In the genomic region with DNA sequence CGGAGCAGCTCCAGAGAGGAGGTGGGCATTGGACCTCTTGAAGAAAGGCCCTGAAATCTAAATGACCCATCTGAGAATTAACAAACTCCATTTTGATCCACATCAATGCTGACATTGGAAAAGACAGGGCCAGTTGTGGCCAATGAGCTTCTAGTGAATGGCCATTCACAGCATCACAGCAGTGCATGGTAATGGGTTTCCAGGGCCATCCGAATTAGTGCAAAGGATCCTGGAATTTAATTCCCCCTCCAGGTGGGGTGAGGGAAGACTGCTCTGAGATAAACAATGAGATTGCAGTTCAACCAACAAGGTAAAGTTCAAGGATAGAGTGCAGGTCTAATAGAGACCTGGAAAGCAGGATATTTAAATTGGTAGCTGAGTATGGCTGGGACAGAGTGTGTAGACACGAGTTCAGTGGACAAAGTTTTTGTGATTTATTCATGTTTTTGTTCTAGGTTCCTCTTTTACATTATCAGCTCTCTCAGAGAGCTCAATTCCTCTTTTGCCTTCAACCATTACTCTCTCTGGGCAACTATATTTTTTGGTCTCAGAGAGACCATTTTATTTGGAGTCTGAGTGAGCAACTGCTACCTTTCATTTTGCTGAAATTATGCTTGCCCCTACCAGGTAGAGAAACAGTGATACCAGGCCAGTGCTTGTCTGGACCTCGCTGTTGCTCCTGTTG, we compare ENCODE assay signal across 19 cellular contexts. TPM values are rescaled to one million over a fixed set of nuclear protein-coding genes. Genes with fewer than 3 reads are reported as not detected.
"Had no signal": no experiment of that assay in that cellular context is flagged by ENCODE, and none has a peak within 500 bp of the region (broad histone marks: within the 10 kb centered on the region; RNA-seq: fewer than 3 reads in every experiment).

No MANE protein-coding gene starts in this region.

- H3K4me3 Mint-ChIP-seq: activated CD4-positive, alpha-beta memory T cell treated with anti-CD3 and anti-CD28 coated beads, Interleukin-2, amount 10 ng/mL, durations not matched to agents 7 days and 5 days; activated T-cell treated with anti-CD3 and anti-CD28 coated beads, Interleukin-2, amount 50 U/mL, for 24 hours; nephron progenitor cell; stimulated activated naive CD8-positive, alpha-beta T cell treated with anti-CD3 and anti-CD28 coated beads, Interleukin-15, amount 100 ng/mL, for 72 hours; type B pancreatic cell had no signal

- H3K27ac Mint-ChIP-seq: activated CD4-positive, alpha-beta memory T cell treated with anti-CD3 and anti-CD28 coated beads, Interleukin-2, amount 10 ng/mL, durations not matched to agents 7 days and 5 days; activated T-cell treated with anti-CD3 and anti-CD28 coated beads, Interleukin-2, amount 50 U/mL, for 24 hours; nephron progenitor cell; stimulated activated naive CD8-positive, alpha-beta T cell treated with anti-CD3 and anti-CD28 coated beads, Interleukin-15, amount 100 ng/mL, for 72 hours; type B pancreatic cell had no signal

- H3K36me3 Mint-ChIP-seq: type B pancreatic cell had no signal

- H3K4me2 ChIP-seq: smooth muscle cell had no signal

- FAIRE-seq: astrocyte, bronchial epithelial cell, frontal cortex had no signal

- DNase-seq: activated CD4-positive, alpha-beta memory T cell treated with anti-CD3 and anti-CD28 coated beads, Interleukin-2, amount 10 ng/mL, durations not matched to agents 7 days and 5 days; activated naive CD4-positive, alpha-beta T cell treated with anti-CD3 and anti-CD28 coated beads, Interleukin-2, amount 50 U/mL, for 16 hours; activated T-cell treated with anti-CD3 and anti-CD28 coated beads, Interleukin-2, amount 50 U/mL, for 24 hours; head of caudate nucleus; nephron progenitor cell; occipital lobe; right cardiac atrium; stimulated activated CD4-positive, alpha-beta T cell treated with anti-CD3 and anti-CD28 coated beads, Interleukin-4, amount 100 ng/mL, for 4 hours; stimulated activated CD8-positive, alpha-beta memory T cell treated with anti-CD3 and anti-CD28 coated beads, Interleukin-4, amount 100 ng/mL, for 48 hours; stimulated activated naive CD8-positive, alpha-beta T cell treated with anti-CD3 and anti-CD28 coated beads, Interleukin-15, amount 100 ng/mL, for 72 hours had no signal

- H3K36me3 ChIP-seq: prostate gland had no signal

- H3K9me3 Mint-ChIP-seq: activated CD4-positive, alpha-beta memory T cell treated with anti-CD3 and anti-CD28 coated beads, Interleukin-2, amount 10 ng/mL, durations not matched to agents 7 days and 5 days; activated T-cell treated with anti-CD3 and anti-CD28 coated beads, Interleukin-2, amount 50 U/mL, for 24 hours; nephron progenitor cell; stimulated activated naive CD8-positive, alpha-beta T cell treated with anti-CD3 and anti-CD28 coated beads, Interleukin-15, amount 100 ng/mL, for 72 hours; type B pancreatic cell had no signal

- H3K27ac ChIP-seq: epithelial cell of prostate, prostate gland had no signal

- ATAC-seq: right cardiac atrium; stimulated activated naive CD8-positive, alpha-beta T cell treated with anti-CD3 and anti-CD28 coated beads, Interleukin-15, amount 100 ng/mL, for 72 hours had no signal

- H3K4me3 ChIP-seq: prostate gland, smooth muscle cell had no signal

- H3K4me1 ChIP-seq: prostate gland had no signal

- H3K9me3 ChIP-seq: prostate gland had no signal

RNA-seq across cellular contexts. Expression of a gene that starts 5.0 kb away (rescaled TPM):
- total RNA-seq: activated CD4-positive, alpha-beta memory T cell treated with anti-CD3 and anti-CD28 coated beads, Interleukin-2, amount 10 ng/mL, durations not matched to agents 7 days and 5 days; astrocyte; bronchial epithelial cell; dermis microvascular lymphatic vessel endothelial cell; T-helper 2 cell treated with Interferon-gamma antibody and Interleukin-4, amounts not matched to agents 100 ng/mL and 5 ng/mL, for 36 hours had no signal
